Comparison of ENCODE assay signal across 9 cellular contexts in the genomic region with DNA sequence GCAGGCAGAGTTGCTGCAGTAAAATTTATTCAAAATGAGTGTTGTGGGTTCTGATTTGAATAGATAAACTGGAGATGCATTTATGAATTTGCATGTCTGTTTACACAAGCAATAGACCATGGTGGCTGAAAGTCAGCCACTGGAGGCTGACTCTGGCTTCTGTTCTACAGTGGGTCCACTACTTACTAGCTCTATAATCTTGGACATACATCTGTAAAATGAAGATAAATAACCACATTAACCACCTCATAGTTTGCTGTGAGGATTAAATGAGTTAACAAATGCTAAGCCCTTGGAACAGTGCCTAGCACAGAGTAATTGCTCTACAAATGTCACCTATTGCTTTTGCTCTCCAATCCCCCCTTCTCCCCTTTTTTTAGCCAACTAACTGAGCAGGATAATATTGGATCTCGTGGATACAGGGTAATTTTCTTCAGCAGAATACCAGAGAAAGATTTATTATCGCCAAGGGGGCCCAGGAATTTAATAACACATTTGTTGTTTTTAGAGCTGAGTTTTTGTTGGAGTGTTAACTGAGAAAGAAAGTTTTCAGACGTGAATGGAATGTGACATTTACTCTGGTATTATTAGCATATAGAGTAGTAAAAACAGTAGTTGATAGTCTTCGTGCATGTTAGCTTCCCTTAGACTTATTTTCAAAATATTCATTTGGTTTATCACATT. TPM values are rescaled to one million over a fixed set of nuclear protein-coding genes. Genes with fewer than 3 reads are reported as not detected.
A peak's percentile ranks its signal among the peaks of the same experiment; 100 is the strongest.
DNase-seq lines count a peak whose midpoint lies in the region; ATAC-seq and TF ChIP-seq lines count a peak whose summit lies in the region.
"Had no signal": no experiment of that assay in that cellular context is flagged by ENCODE, and none has a peak within 500 bp of the region (broad histone marks: within the 10 kb centered on the region; RNA-seq: fewer than 3 reads in every experiment).

No MANE protein-coding gene starts in this region.

- no peaks in the 10 kb centered on the region for H3K27me3 Mint-ChIP-seq in effector memory CD8-positive, alpha-beta T cell

- peak; percentile 39 for ATAC-seq in GM19438 (IDR thresholded peaks at IDR 0.05; ENCODE audit: low read depth, unreplicated experiment)
- ATAC-seq in HG03520 (IDR thresholded peaks at IDR 0.05; ENCODE audit: unreplicated experiment): peak; percentile 41
- no peak for ATAC-seq in effector memory CD8-positive, alpha-beta T cell (replicated peaks)
- no peak for ATAC-seq in Right ventricle myocardium superior (ENCODE audit: poor library complexity)

- H3K36me3 Mint-ChIP-seq in effector memory CD8-positive, alpha-beta T cell (ENCODE audit: insufficient read depth): peaks cover 4% of the 10 kb centered on the region

- no peak for TF ChIP-seq CTCF in DOHH2 (IDR thresholded peaks at IDR 0.05; ENCODE audit: low read depth, low read length, poor library complexity, severe bottlenecking)

- H3K27me3 ChIP-seq in DOHH2 (ENCODE audit: control insufficient read depth, low read length): no peaks in the 10 kb centered on the region

- no peak for DNase-seq in effector memory CD8-positive, alpha-beta T cell
- no peak for DNase-seq in COLO829 (ENCODE audit: low spot score)
- no peak for DNase-seq in Right ventricle myocardium superior
- no peak for DNase-seq in stimulated activated naive CD4-positive, alpha-beta T cell (lab: John Stamatoyannopoulos, UW)
- DNase-seq in hippocampal formation (lab: John Stamatoyannopoulos, UW): no peak

- intact Hi-C loops in Right ventricle myocardium superior (cut with DNase I): loop anchor here (5.0 kb wide), 1 partner anchor 62 kb away; a partner anchor contains a TSS

- no peaks in the 10 kb centered on the region; the same call in 1 of the 2 replicates for H4K20me1 ChIP-seq in DOHH2 (ENCODE audit: control insufficient read depth, insufficient read depth, low read depth, low read length)

- no peaks in the 10 kb centered on the region for H3K9me3 ChIP-seq in DOHH2 (ENCODE audit: control insufficient read depth, insufficient read depth, low read length)

- H3K4me3 Mint-ChIP-seq in effector memory CD8-positive, alpha-beta T cell: peak overlapping the region; percentile 36 to 96

- peaks cover 7 to 25% of the 10 kb centered on the region in 2 donors for H3K4me1 Mint-ChIP-seq in effector memory CD8-positive, alpha-beta T cell (ENCODE audit: low read depth in 2 of 2)

- peak overlapping the region; percentile 70 for H3K4me2 ChIP-seq in DOHH2 (ENCODE audit: low read length)

- peak overlapping the region; percentile 74 for H3K27ac ChIP-seq in DOHH2 (ENCODE audit: low read depth, low read length)

- H3K79me2 ChIP-seq in DOHH2 (ENCODE audit: control insufficient read depth, low read length): peaks cover 50% of the 10 kb centered on the region

- H3K9me3 Mint-ChIP-seq in effector memory CD8-positive, alpha-beta T cell: no peaks in the 10 kb centered on the region

- H3K4me1 ChIP-seq in DOHH2 (ENCODE audit: control insufficient read depth, low read length): peaks cover 43% of the 10 kb centered on the region

- H3K9me2 ChIP-seq in DOHH2 (replicated peaks; ENCODE audit: control insufficient read depth, low read length): no peaks in the 10 kb centered on the region

- H3K27ac Mint-ChIP-seq in effector memory CD8-positive, alpha-beta T cell: peak overlapping the region in 1 of 2 donors; percentile 97

- peaks cover 8% of the 10 kb centered on the region for H3F3A ChIP-seq in DOHH2 (ENCODE audit: control insufficient read depth, insufficient read depth)

- peaks cover 21% of the 10 kb centered on the region for H3K36me3 ChIP-seq in DOHH2 (ENCODE audit: control insufficient read depth, low read length)

- H3K4me3 ChIP-seq in DOHH2 (ENCODE audit: low read length): peak overlapping the region; percentile 96

RNA-seq across cellular contexts. Expression of a gene that starts 1.4 kb away (rescaled TPM):
- 11.1 TPM for total RNA-seq in Right ventricle myocardium superior

RNA-seq across cellular contexts. Expression of a gene that starts 26.6 kb away (rescaled TPM):
- total RNA-seq in Right ventricle myocardium superior: not detected
- total RNA-seq: T-helper 1 cell treated with Interleukin-12 subunit alpha and Interleukin-12 subunit beta and Interleukin-4 antibody, amounts not matched to agents 30 ng/mL and 1 ng/mL, for 36 hours had no signal

Comparison
In these comparisons a context has a peak if more than half of its experiments do, and no peak if none do; other contexts are left out.
1. ATAC-seq: peak in GM19438 (single experiment) and HG03520 (single experiment); none in effector memory CD8-positive, alpha-beta T cell (single experiment) and Right ventricle myocardium superior (single experiment).